In the genomic region with DNA sequence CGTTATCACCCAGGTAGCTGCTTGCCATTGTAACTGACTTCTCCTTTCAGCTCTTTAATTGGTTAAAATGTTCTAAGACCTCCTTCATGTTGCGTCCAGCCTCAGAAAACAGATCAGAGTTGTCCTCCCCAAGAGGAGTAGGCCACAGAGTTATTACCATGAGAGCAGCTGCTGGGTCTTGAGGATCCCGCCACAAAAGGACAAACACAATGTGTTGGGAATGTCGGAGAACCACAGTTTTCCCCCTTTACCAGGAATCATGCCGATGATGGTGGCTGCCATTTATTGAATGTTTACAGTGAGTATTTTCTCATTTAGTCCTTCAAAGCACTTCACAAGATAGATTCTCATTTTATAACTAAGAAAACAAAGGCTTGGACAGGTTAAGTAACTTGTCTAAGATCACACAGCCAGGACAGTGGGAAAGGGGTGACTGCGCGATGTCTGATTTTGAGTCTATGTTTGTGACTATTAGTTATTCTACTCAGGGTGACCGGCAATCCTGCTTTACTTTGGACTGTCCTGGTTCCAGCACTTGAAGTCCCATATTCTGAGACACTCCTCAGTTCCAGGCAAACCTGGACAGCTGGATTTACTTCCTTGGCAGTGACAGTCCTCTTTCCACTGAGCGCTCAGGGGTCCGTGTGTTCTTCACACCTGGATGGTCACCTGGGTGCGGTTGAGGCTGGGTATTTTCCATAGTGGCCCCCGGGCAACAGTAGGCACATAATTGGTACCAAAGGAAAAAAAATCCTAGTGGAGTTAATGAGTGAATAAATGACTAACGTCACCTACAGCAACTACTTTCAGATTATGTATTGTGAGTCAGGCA, we compare ENCODE assay signal across 17 cellular contexts.
"Had no signal": no experiment of that assay in that cellular context is flagged by ENCODE, and none has a peak within 500 bp of the region (broad histone marks: within the 10 kb centered on the region; RNA-seq: fewer than 3 reads in every experiment).

No MANE protein-coding gene starts in this region.

- H3K4me3 ChIP-seq: dorsolateral prefrontal cortex, esophagus squamous epithelium, left ventricle myocardium inferior, sigmoid colon, thoracic aorta had no signal

- H3K36me3 Mint-ChIP-seq: activated CD8-positive, alpha-beta memory T cell treated with anti-CD3 and anti-CD28 coated beads, Interleukin-2, amount 10 ng/mL, durations not matched to agents 7 days and 5 days; activated naive CD4-positive, alpha-beta T cell treated with anti-CD3 and anti-CD28 coated beads, Interleukin-2, amount 50 U/mL, for 24 hours; brain; naive thymus-derived CD8-positive, alpha-beta T cell had no signal

- H3K36me3 ChIP-seq: esophagus squamous epithelium, left ventricle myocardium inferior, sigmoid colon, thoracic aorta had no signal

- H3K9me3 ChIP-seq: esophagus squamous epithelium, left ventricle myocardium inferior, sigmoid colon, thoracic aorta had no signal

- H3K4me1 Mint-ChIP-seq: activated CD8-positive, alpha-beta memory T cell treated with anti-CD3 and anti-CD28 coated beads, Interleukin-2, amount 10 ng/mL, durations not matched to agents 7 days and 5 days; activated naive CD4-positive, alpha-beta T cell treated with anti-CD3 and anti-CD28 coated beads, Interleukin-2, amount 50 U/mL, for 24 hours; stimulated activated naive CD8-positive, alpha-beta T cell treated with anti-CD3 and anti-CD28 coated beads, Interleukin-15, amount 100 ng/mL, for 72 hours had no signal

- DNase-seq: activated CD4-positive, alpha-beta T cell treated with anti-CD3 and anti-CD28 coated beads, Interleukin-2, amount 50 U/mL, for 4 hours; activated CD4-positive, CD25-positive, alpha-beta regulatory T cell treated with anti-CD3 and anti-CD28 coated beads, Interleukin-2, amount 50 U/mL, for 72 hours; activated CD8-positive, alpha-beta memory T cell treated with anti-CD3 and anti-CD28 coated beads, Interleukin-2, amount 10 ng/mL, durations not matched to agents 7 days and 5 days; activated effector memory CD4-positive, alpha-beta T cell treated with Interleukin-2 at 50 U/mL for 16 hours; activated T-cell treated with anti-CD3 and anti-CD28 coated beads, Interleukin-2, amount 50 U/mL, for 24 hours; amniotic stem cell; dorsolateral prefrontal cortex; esophagus squamous epithelium; left ventricle myocardium inferior; naive thymus-derived CD8-positive, alpha-beta T cell; occipital lobe; sigmoid colon; stimulated activated CD4-positive, alpha-beta T cell treated with anti-CD3 and anti-CD28 coated beads, Interleukin-4, amount 100 ng/mL, for 24 hours; stimulated activated naive CD8-positive, alpha-beta T cell treated with anti-CD3 and anti-CD28 coated beads, Interleukin-15, amount 100 ng/mL, for 72 hours had no signal

- H3K9me3 Mint-ChIP-seq: activated naive CD4-positive, alpha-beta T cell treated with anti-CD3 and anti-CD28 coated beads, Interleukin-2, amount 50 U/mL, for 24 hours; activated T-cell treated with anti-CD3 and anti-CD28 coated beads, Interleukin-2, amount 50 U/mL, for 24 hours; brain; naive thymus-derived CD8-positive, alpha-beta T cell; stimulated activated naive CD8-positive, alpha-beta T cell treated with anti-CD3 and anti-CD28 coated beads, Interleukin-15, amount 100 ng/mL, for 72 hours had no signal

- H3K27me3 ChIP-seq: sigmoid colon had no signal

- ATAC-seq: activated CD8-positive, alpha-beta memory T cell treated with anti-CD3 and anti-CD28 coated beads, Interleukin-2, amount 10 ng/mL, durations not matched to agents 7 days and 5 days; naive thymus-derived CD8-positive, alpha-beta T cell; stimulated activated naive CD8-positive, alpha-beta T cell treated with anti-CD3 and anti-CD28 coated beads, Interleukin-15, amount 100 ng/mL, for 72 hours had no signal

- H3K4me3 Mint-ChIP-seq: activated CD8-positive, alpha-beta memory T cell treated with anti-CD3 and anti-CD28 coated beads, Interleukin-2, amount 10 ng/mL, durations not matched to agents 7 days and 5 days; activated naive CD4-positive, alpha-beta T cell treated with anti-CD3 and anti-CD28 coated beads, Interleukin-2, amount 50 U/mL, for 24 hours; activated T-cell treated with anti-CD3 and anti-CD28 coated beads, Interleukin-2, amount 50 U/mL, for 24 hours; brain; naive thymus-derived CD8-positive, alpha-beta T cell; stimulated activated naive CD8-positive, alpha-beta T cell treated with anti-CD3 and anti-CD28 coated beads, Interleukin-15, amount 100 ng/mL, for 72 hours had no signal

- H3K27ac Mint-ChIP-seq: activated CD8-positive, alpha-beta memory T cell treated with anti-CD3 and anti-CD28 coated beads, Interleukin-2, amount 10 ng/mL, durations not matched to agents 7 days and 5 days; activated naive CD4-positive, alpha-beta T cell treated with anti-CD3 and anti-CD28 coated beads, Interleukin-2, amount 50 U/mL, for 24 hours; activated T-cell treated with anti-CD3 and anti-CD28 coated beads, Interleukin-2, amount 50 U/mL, for 24 hours; brain had no signal

- H3K27me3 Mint-ChIP-seq: activated naive CD4-positive, alpha-beta T cell treated with anti-CD3 and anti-CD28 coated beads, Interleukin-2, amount 50 U/mL, for 24 hours; brain had no signal

- H3K27ac ChIP-seq: dorsolateral prefrontal cortex, esophagus squamous epithelium, left ventricle myocardium inferior, sigmoid colon, thoracic aorta had no signal
